ENCODE assay signal across 34 cellular contexts in the genomic region with DNA sequence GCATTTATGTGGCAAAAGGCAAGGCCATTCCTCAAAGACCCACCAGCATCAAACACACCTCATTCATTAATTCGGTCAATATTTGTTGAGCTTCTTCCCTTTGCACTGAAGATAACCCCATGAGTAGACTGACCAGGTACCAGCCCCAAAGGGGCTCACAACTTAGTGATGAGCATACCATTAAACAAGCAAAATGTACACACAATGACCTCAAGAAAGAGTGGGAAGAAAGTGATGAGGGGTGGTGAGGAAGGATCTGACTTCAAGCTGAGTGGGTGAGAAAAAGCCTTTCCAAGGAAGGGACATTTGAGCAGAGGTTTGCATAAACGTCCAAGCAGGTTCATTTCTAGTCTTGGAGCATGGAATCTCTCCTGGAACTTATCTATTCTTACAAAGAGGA.
"Had no signal": no experiment of that assay in that cellular context is flagged by ENCODE, and none has a peak within 500 bp of the region (broad histone marks: within the 10 kb centered on the region; RNA-seq: fewer than 3 reads in every experiment).

No MANE protein-coding gene starts in this region.

- H3K4me3 ChIP-seq: MG63 had no signal

- H3K27me3 ChIP-seq: MG63 had no signal

- H3K36me3 ChIP-seq: MG63 had no signal

- DNase-seq: Karpas-422, Kasumi-1, MG63, MM.1S, MV-4-11, NCI-H1048, NCI-H1092, NCI-H1092 treated with DMSO at 0.1 percent for 48 hours, NCI-H1105, NCI-H1105 treated with DMSO at 0.1 percent for 48 hours, NCI-H1417, NCI-H1417 treated with DMSO at 0.1 percent for 48 hours, NCI-H1436, NCI-H1436 treated with DMSO at 0.1 percent for 48 hours, NCI-H146, NCI-H1694, NCI-H1694 treated with DMSO at 0.1 percent for 48 hours, NCI-H187, NCI-H187 treated with DMSO at 0.1 percent for 48 hours, NCI-H1930, NCI-H2029, NCI-H2029 treated with DMSO at 0.1 percent for 48 hours, NCI-H2081, NCI-H2081 treated with DMSO at 0.1 percent for 48 hours, NCI-H2107, NCI-H2171, NCI-H2171 treated with DMSO at 0.1 percent for 48 hours, NCI-H2227 treated with DMSO at 0.1 percent for 48 hours, NCI-H226, NCI-H345, NCI-H446, NCI-H446 treated with DMSO at 0.1 percent for 48 hours, NCI-H510A, NCI-H510A treated with DMSO at 0.1 percent for 48 hours had no signal

- H3K9me3 ChIP-seq: MG63 had no signal
